In genomic region chr12:27940756-27941402, GRCh38 we compare ENCODE assay signal across 8 cellular contexts. TPM values are rescaled to one million over a fixed set of nuclear protein-coding genes. Genes with fewer than 3 reads are reported as not detected.
A peak's percentile ranks its signal among the peaks of the same experiment; 100 is the strongest.
DNase-seq lines count a peak whose midpoint lies in the region; ATAC-seq and TF ChIP-seq lines count a peak whose summit lies in the region.

No MANE protein-coding gene starts in this region.

- peak; percentile 81 for TF ChIP-seq CTCF in GM12873 (IDR thresholded peaks at IDR 0.05; ENCODE audit: insufficient read depth, low read depth, low read length, missing control alignments)
- TF ChIP-seq CTCF in adrenal gland (IDR thresholded peaks at IDR 0.05): peak; percentile 61 to 87 (median 74)
- peak; percentile 89 for TF ChIP-seq CTCF in left ventricle myocardium inferior (IDR thresholded peaks at IDR 0.05; ENCODE audit: borderline replicate concordance)
- TF ChIP-seq CTCF in sigmoid colon (IDR thresholded peaks at IDR 0.05): peak; percentile 56 to 80 (median 68)

- H3K36me3 ChIP-seq in adrenal gland (replicated peaks in 1 of 2) (no peaks in the 10 kb centered on the region), left ventricle myocardium inferior (no peaks in the 10 kb centered on the region), sigmoid colon (no peaks in the 10 kb centered on the region)

- intact Hi-C loops in adrenal gland (cut with DNase I): loop anchor here in 1 of 2 donors (5.0 kb wide), 1 partner anchor 209 kb away; no protein-coding TSS in a partner anchor
- intact Hi-C loops in left ventricle myocardium inferior (cut with micrococcal nuclease): loop anchor here (10.0 kb wide), 1 partner anchor 206 kb away; no protein-coding TSS in a partner anchor
- intact Hi-C loops in sigmoid colon (cut with DNase I): loop anchor here (1.0 kb wide), 1 partner anchor 208 kb away; no protein-coding TSS in a partner anchor

- H3K9me3 ChIP-seq in adrenal gland (replicated peaks in 1 of 3) (no peaks in the 10 kb centered on the region), left ventricle myocardium inferior (replicated peaks) (no peaks in the 10 kb centered on the region), sigmoid colon (no peaks in the 10 kb centered on the region)

- DNase-seq in NCI-H1092 treated with DMSO at 0.1 percent for 48 hours (lab: John Stamatoyannopoulos, UW): peak; percentile 64
- peak; percentile 56 for DNase-seq in T follicular helper cell (ENCODE audit: low read depth)
- peak; percentile 66 to 93 (median 82) for DNase-seq in adrenal gland
- peak; percentile 69 for DNase-seq in left ventricle myocardium inferior
- peak; percentile 79 for DNase-seq in sigmoid colon

- TF ChIP-seq POLR2A in adrenal gland (IDR thresholded peaks at IDR 0.05): no peak
- no peak for TF ChIP-seq POLR2A in sigmoid colon (IDR thresholded peaks at IDR 0.05)

- H3K4me1 ChIP-seq in adrenal gland (replicated peaks in 1 of 2) (no peaks in the 10 kb centered on the region), left ventricle myocardium inferior (no peaks in the 10 kb centered on the region), sigmoid colon (no peaks in the 10 kb centered on the region)

- ATAC-seq in HG02610 (IDR thresholded peaks at IDR 0.05; ENCODE audit: unreplicated experiment) (peak; percentile 84), HG02840 (IDR thresholded peaks at IDR 0.05; ENCODE audit: low FRiP score, unreplicated experiment) (no peak)

- H3K4me3 ChIP-seq in adrenal gland (no peak overlapping the region), left ventricle myocardium inferior (no peak overlapping the region), sigmoid colon (no peak overlapping the region)

- 30 to 35% (median 33%) methylated on average over 4 of the region's 4 CpGs for WGBS in adrenal gland, 4 donors
- WGBS in sigmoid colon, 2 donors: 25 to 40% methylated on average over 4 of the region's 4 CpGs

- no peak overlapping the region for H3K27ac ChIP-seq in adrenal gland
- no peak overlapping the region for H3K27ac ChIP-seq in left ventricle myocardium inferior (replicated peaks)
- H3K27ac ChIP-seq in sigmoid colon: no peak overlapping the region

- TF ChIP-seq EP300 in sigmoid colon (IDR thresholded peaks at IDR 0.05): no peak

- H3K27me3 ChIP-seq in adrenal gland: no peaks in the 10 kb centered on the region
- no peaks in the 10 kb centered on the region for H3K27me3 ChIP-seq in left ventricle myocardium inferior (ENCODE audit: low read depth)
- H3K27me3 ChIP-seq in sigmoid colon: no peaks in the 10 kb centered on the region

RNA-seq across cellular contexts. Expression of gene PTHLH, which starts 31.7 kb away (rescaled TPM):
- total RNA-seq in adrenal gland: under 1 TPM in 4 of 8 donors, not detected in 4; 0.18 to 0.55 (median 0.36) TPM
- under 1 TPM in 1 of 3 donors, not detected in 2; 0.30 TPM for polyA plus RNA-seq in adrenal gland
- total RNA-seq in left ventricle myocardium inferior: 3.7 TPM
- total RNA-seq in sigmoid colon: 1 to 10 TPM in 2 of 4 donors, under 1 TPM in 2; 0.83 to 7.5 (median 2.7) TPM
- polyA plus RNA-seq in sigmoid colon: under 1 TPM in 1 of 3 donors, not detected in 2; 0.55 TPM
